11 cellular contexts compared by ENCODE assay signal in genomic region chr7:47537716-47538640, GRCh38. TPM values are rescaled to one million over a fixed set of nuclear protein-coding genes. Genes with fewer than 3 reads are reported as not detected.
DNase-seq lines count a peak whose midpoint lies in the region; ATAC-seq, FAIRE-seq and TF ChIP-seq lines count a peak whose summit lies in the region.
"Had no signal": no experiment of that assay in that cellular context is flagged by ENCODE, and none has a peak within 500 bp of the region (broad histone marks: within the 10 kb centered on the region; RNA-seq: fewer than 3 reads in every experiment).

No MANE protein-coding gene starts in this region.

- no peak for FAIRE-seq in A549 (lab: Jason Lieb, UNC)

- no peaks in the 10 kb centered on the region for H3K27me3 ChIP-seq in SJCRH30
- no peaks in the 10 kb centered on the region for H3K27me3 ChIP-seq in ovary

- CTCF ChIA-PET in A549 (lab: Yijun Ruan, JAX), result interaction anchor here (0.7 to 1.1 kb wide), 2 partner anchors 9 to 284 kb away, joined by 3 read pairs; no protein-coding TSS in a partner anchor

- no peaks in the 10 kb centered on the region for H3K36me3 ChIP-seq in SJCRH30
- H3K36me3 ChIP-seq in ovary, result no peaks in the 10 kb centered on the region

- TF ChIP-seq POLR2A in A549 (IDR thresholded peaks at IDR 0.05; ENCODE audit: low read length) (no peak), ovary (IDR thresholded peaks at IDR 0.05) (no peak)

- intact Hi-C loops in ovary (cut with DNase I), result loop anchor here in 1 of 4 donors (5.0 kb wide), 1 partner anchor 34 kb away; no protein-coding TSS in a partner anchor

- peak overlapping the region; percentile 67 to 81 for H3K27ac ChIP-seq in A549
- no peak overlapping the region; the same call in 1 of the 2 replicates for H3K27ac ChIP-seq in SJCRH30
- no peak overlapping the region for H3K27ac ChIP-seq in ovary
- H3K27ac ChIP-seq: C4-2B had no signal

- WGBS in A549 (ENCODE audit: missing lambda C conversion rate), result 78% methylated on average over 15 of the region's 17 CpGs
- 62 to 69% (median 63%) methylated on average over 17 of the region's 17 CpGs for WGBS in ovary, 3 donors

- TF ChIP-seq CTCF in A549 (IDR thresholded peaks at IDR 0.05) (no peak), fibroblast of the aortic adventitia (IDR thresholded peaks at IDR 0.05; ENCODE audit: insufficient read depth, low read length) (no peak), ovary (IDR thresholded peaks at IDR 0.05) (no peak)

- H3K9me3 ChIP-seq in A549, result no peaks in the 10 kb centered on the region
- no peaks in the 10 kb centered on the region for H3K9me3 ChIP-seq in SJCRH30 (replicated peaks)
- no peaks in the 10 kb centered on the region for H3K9me3 ChIP-seq in ovary

- TF ChIP-seq RAD21 in A549 (conservative IDR thresholded peaks at IDR 0.05 in 1 of 2, IDR thresholded peaks at IDR 0.05 in 1 of 2), result no peak

- H3K4me3 ChIP-seq in A549 (no peak overlapping the region), SJCRH30 (peak overlapping the region; percentile 56), fibroblast of the aortic adventitia (ENCODE audit: low read depth, low read length) (peak overlapping the region; percentile 49), ovary (peak overlapping the region; percentile 67)

- no peak for TF ChIP-seq EP300 in A549 (IDR thresholded peaks at IDR 0.05)
- TF ChIP-seq EP300 in ovary (IDR thresholded peaks at IDR 0.05), result no peak

- POLR2A ChIA-PET in A549 (lab: Yijun Ruan, JAX), result no interaction called here

- H3K4me1 ChIP-seq in A549 (peaks cover 90% of the 10 kb centered on the region), SJCRH30 (peaks cover 38% of the 10 kb centered on the region), ovary (ENCODE audit: insufficient read depth) (peaks cover 22% of the 10 kb centered on the region)

- ATAC-seq in A549, result peak in 1 of 2 experiments; percentile 3; a peak in 1 of 6 replicates

- peak overlapping the region; percentile 65 for H3K4me2 ChIP-seq in A549

- DNase-seq in A549 (ENCODE audit: low read depth in 1 of 2, low spot score in 1 of 2) (no peak), SJCRH30 (peak; percentile 46 to 54), fibroblast of the aortic adventitia (ENCODE audit: low read depth) (no peak), ovary (peak in 1 of 5 donors; percentile 21), NCI-H2196 (lab: John Stamatoyannopoulos, UW; ENCODE audit: unreplicated experiment) (no peak), DMS 273 (lab: John Stamatoyannopoulos, UW; ENCODE audit: unreplicated experiment) (no peak), NCI-H187 (lab: John Stamatoyannopoulos, UW) (no peak), HK-2 (ENCODE audit: unreplicated experiment) (no peak)
- DNase-seq: activated naive CD8-positive, alpha-beta T cell treated with anti-CD3 and anti-CD28 coated beads for 36 hours; MV-4-11 had no signal

TF ChIP-seq in A549, 52 proteins besides CTCF, POLR2A, EP300 and RAD21:
- TF ChIP-seq GATA3 (IDR thresholded peaks at IDR 0.05; ENCODE audit: borderline replicate concordance) (no peak), JUN (IDR thresholded peaks at IDR 0.05) (peak in 1 of 2 experiments; percentile 15; a peak in 1 of 5 replicates)

RNA-seq across cellular contexts. Expression of gene TNS3, which starts 43.9 kb away (rescaled TPM):
- polyA plus RNA-seq in A549 (2011; rRNA removed), result 134 and 137 TPM in 2 replicates
- 80.9 and 113 TPM in 2 replicates for polyA plus RNA-seq in A549 (2012; cell fraction: cytosol; rRNA removed)
- 217 and 283 TPM in 2 replicates for polyA plus RNA-seq in A549 (2012; cell fraction: nucleus; rRNA removed)
- polyA plus RNA-seq in A549 (2017; fragmentation: RNase III; extraction: RNeasy Plus Mini Kit Qiagen cat#74134 plus additional on column Dnase treatment), result 107 to 122 TPM (median 107 TPM) in 3 replicates
- 438 and 510 TPM in 2 replicates for polyA minus RNA-seq in A549 (2011; rRNA and poly(A)+ RNA removed)
- total RNA-seq in SJCRH30 (2014; rRNA removed; shearing (Covaris generic)), result 57.6 and 65.1 TPM in 2 replicates
- total RNA-seq in fibroblast of the aortic adventitia (ENCODE audit: low replicate concordance), result 7.1 and 28.3 TPM in 2 replicates
- total RNA-seq in ovary, result 100 to 1,000 TPM in 3 of 7 donors, 10 to 100 TPM in 4; 46.1 to 137 (median 96.3) TPM
- 10 to 100 TPM; 36.6 to 91.3 TPM for polyA plus RNA-seq in ovary

Comparison
In these comparisons a context has a peak if more than half of its experiments do, and no peak if none do; other contexts are left out.
1. DNase-seq: peak in SJCRH30 (2 of 2); none in A549 (0 of 2), fibroblast of the aortic adventitia (single experiment), NCI-H2196 (single experiment), DMS 273 (single experiment), NCI-H187 (0 of 2) and HK-2 (single experiment).
2. H3K27ac ChIP-seq: peak in A549 (2 of 2); none in SJCRH30 (single experiment) and ovary (0 of 2).